In the genomic region with DNA sequence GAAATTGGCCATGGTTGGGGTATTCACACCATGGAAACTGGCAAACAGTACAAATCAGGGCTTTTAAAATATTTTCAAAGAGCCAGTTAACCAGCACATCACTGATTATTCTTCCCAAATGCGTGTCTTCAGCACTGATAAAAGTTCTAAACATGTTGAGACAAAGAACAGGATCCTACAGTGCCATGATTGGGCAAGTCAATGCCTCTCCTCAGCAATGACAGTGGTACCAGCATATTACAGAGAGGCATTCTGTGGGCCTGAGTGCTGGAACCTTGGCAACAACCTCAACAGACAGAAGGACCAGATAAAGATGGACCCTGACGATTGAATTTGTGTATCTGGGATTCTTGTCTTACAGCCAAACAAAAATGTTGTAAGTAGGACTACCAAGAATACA, we compare ENCODE assay signal across 27 cellular contexts.
"Had no signal": no experiment of that assay in that cellular context is flagged by ENCODE, and none has a peak within 500 bp of the region (broad histone marks: within the 10 kb centered on the region; RNA-seq: fewer than 3 reads in every experiment).

No MANE protein-coding gene starts in this region.

- H3K27ac ChIP-seq: ascending aorta, breast epithelium, colonic mucosa, foreskin keratinocyte, gastrocnemius medialis, heart left ventricle had no signal

- H3K9me3 ChIP-seq: ascending aorta, breast epithelium, colonic mucosa, gastrocnemius medialis, heart left ventricle had no signal

- H3K4me1 ChIP-seq: ascending aorta, breast epithelium, colonic mucosa, gastrocnemius medialis, heart left ventricle had no signal

- H3K36me3 ChIP-seq: ascending aorta, breast epithelium, colonic mucosa, gastrocnemius medialis, heart left ventricle had no signal

- H3K27me3 ChIP-seq: ascending aorta, colonic mucosa, foreskin keratinocyte had no signal

- FAIRE-seq: endometrium had no signal

- H3K4me3 ChIP-seq: ascending aorta, breast epithelium, colonic mucosa, gastrocnemius medialis, heart left ventricle had no signal

- ATAC-seq: activated CD4-positive, alpha-beta T cell treated with anti-CD3 and anti-CD28 coated beads for 36 hours; activated naive CD4-positive, alpha-beta T cell treated with anti-CD3 and anti-CD28 coated beads, Interleukin-2, amount 50 U/mL, for 72 hours; activated T-cell treated with anti-CD3 and anti-CD28 coated beads, Interleukin-2, amount 50 U/mL, for 72 hours; gastrocnemius medialis; heart left ventricle; T-helper 17 cell had no signal

- DNase-seq: activated CD4-positive, alpha-beta memory T cell treated with anti-CD3 and anti-CD28 coated beads, Interleukin-2, amount 10 ng/mL, durations not matched to agents 7 days and 5 days; activated CD4-positive, alpha-beta T cell treated with anti-CD3 and anti-CD28 coated beads for 36 hours; activated CD4-positive, alpha-beta T cell treated with anti-CD3 and anti-CD28 coated beads, Interleukin-2, amount 10 ng/mL, durations not matched to agents 7 days and 5 days; activated CD4-positive, alpha-beta T cell treated with anti-CD3 and anti-CD28 coated beads, Interleukin-2, amount 50 U/mL, for 4 hours; activated CD4-positive, CD25-positive, alpha-beta regulatory T cell; activated CD4-positive, CD25-positive, alpha-beta regulatory T cell treated with anti-CD3 and anti-CD28 coated beads, Interleukin-2, amount 50 U/mL, for 72 hours; activated CD8-positive, alpha-beta memory T cell treated with anti-CD3 and anti-CD28 coated beads, Interleukin-2, amount 50 U/mL, for 48 hours; activated gamma-delta T cell; activated naive CD4-positive, alpha-beta T cell; activated naive CD4-positive, alpha-beta T cell treated with anti-CD3 and anti-CD28 coated beads, Interleukin-2, amount 10 ng/mL, durations not matched to agents 7 days and 5 days; activated naive CD8-positive, alpha-beta T cell treated with anti-CD3 and anti-CD28 coated beads, Interleukin-2, amount 10 ng/mL, durations not matched to agents 7 days and 5 days; activated T-cell treated with anti-CD3 and anti-CD28 coated beads for 4 hours; activated T-cell treated with anti-CD3 and anti-CD28 coated beads, Interleukin-2, amount 50 U/mL, for 24 hours; activated T-cell treated with anti-CD3 and anti-CD28 coated beads, Interleukin-2, amount 50 U/mL, for 72 hours; colonic mucosa; effector CD8-positive, alpha-beta T cell; gastrocnemius medialis; glutamatergic neuron; heart left ventricle; T-helper 1 cell; T-helper 17 cell; T1000 had no signal
